In genomic region chr6:157557541-157557940, GRCh38 we compare ENCODE assay signal across 11 cellular contexts.
DNase-seq lines count a peak whose midpoint lies in the region; ATAC-seq and TF ChIP-seq lines count a peak whose summit lies in the region.
"Had no signal": no experiment of that assay in that cellular context is flagged by ENCODE, and none has a peak within 500 bp of the region (broad histone marks: within the 10 kb centered on the region; RNA-seq: fewer than 3 reads in every experiment).

No MANE protein-coding gene starts in this region.

- peak; percentile 91 for DNase-seq in GM12865 (ENCODE audit: low read depth)
- DNase-seq in Peyer's patch, result peak in 2 of 3 donors; percentile 52 to 73
- no peak for DNase-seq in stimulated activated naive CD4-positive, alpha-beta T cell treated with Interleukin-2 at 50 U/mL for 16 hours (lab: John Stamatoyannopoulos, UW)
- no peak for DNase-seq in pons (ENCODE audit: low spot score)
- no peak for DNase-seq in GM23338 (ENCODE audit: low spot score)
- DNase-seq in DMS53 (lab: John Stamatoyannopoulos, UW), result no peak
- DNase-seq: GOT3, NCI-H748 treated with DMSO at 0.1 percent for 48 hours had no signal

- TF ChIP-seq POLR2A in Peyer's patch (IDR thresholded peaks at IDR 0.05), result no peak

- peaks cover 45% of the 10 kb centered on the region for H3K4me1 Mint-ChIP-seq in GM23338

- TF ChIP-seq CTCF in GM12865 (IDR thresholded peaks at IDR 0.05; ENCODE audit: insufficient read depth, low read depth, low read length, missing control alignments) (no peak), Peyer's patch (IDR thresholded peaks at IDR 0.05) (no peak), GM23338 (conservative IDR thresholded peaks at IDR 0.05; ENCODE audit: low read depth in 2 of 2) (no peak)

- H3F3A ChIP-seq in GM23338 (replicated peaks; ENCODE audit: low read depth), result peaks cover 14% of the 10 kb centered on the region

- H3K9me2 ChIP-seq in GM23338 (ENCODE audit: insufficient read depth), result peaks cover 3% of the 10 kb centered on the region; the same call in 1 of the 2 replicates

- H3K4me2 ChIP-seq in GM23338, result no peak overlapping the region

- no peaks in the 10 kb centered on the region for H3K9me3 ChIP-seq in Peyer's patch
- H3K9me3 ChIP-seq: tibial nerve had no signal

- ATAC-seq in GM19455 (IDR thresholded peaks at IDR 0.05; ENCODE audit: unreplicated experiment) (peak; percentile 55), HG03064 (IDR thresholded peaks at IDR 0.05; ENCODE audit: low read depth, unreplicated experiment) (peak; percentile 40), GM23338 (no peak)

- no peaks in the 10 kb centered on the region for H3K36me3 ChIP-seq in Peyer's patch
- no peaks in the 10 kb centered on the region for H3K36me3 ChIP-seq in GM23338 (ENCODE audit: insufficient read depth)

- peaks cover 0 to 37% (median 18%) of the 10 kb centered on the region in 4 donors for H3K4me1 ChIP-seq in Peyer's patch
- H3K4me1 ChIP-seq in GM23338 (ENCODE audit: insufficient read depth), result peaks cover 28% of the 10 kb centered on the region

- H3K9me3 Mint-ChIP-seq in GM23338, result no peaks in the 10 kb centered on the region; the same call in 2 of the 3 replicates

- H3K27me3 ChIP-seq in Peyer's patch, result no peaks in the 10 kb centered on the region
- H3K27me3 ChIP-seq in GM23338 (ENCODE audit: insufficient read depth), result no peaks in the 10 kb centered on the region
- H3K27me3 ChIP-seq: tibial nerve had no signal

- peaks cover 4% of the 10 kb centered on the region for H3K27me3 Mint-ChIP-seq in GM23338 (ENCODE audit: insufficient read depth, low read depth, poor library complexity)

- H2AFZ ChIP-seq in GM23338, result no peak overlapping the region

- H4K20me1 ChIP-seq in GM23338 (replicated peaks; ENCODE audit: insufficient read depth), result no peaks in the 10 kb centered on the region

- H3K4me3 Mint-ChIP-seq in GM23338, result no peak overlapping the region

- no peak overlapping the region for H3K27ac Mint-ChIP-seq in GM23338

- H3K4me3 ChIP-seq in GM12865 (ENCODE audit: low read depth, low read length) (no peak overlapping the region), Peyer's patch (no peak overlapping the region), GM23338 (no peak overlapping the region)
- H3K4me3 ChIP-seq: tibial nerve had no signal

- no peaks in the 10 kb centered on the region for H3K79me2 ChIP-seq in GM23338 (replicated peaks; ENCODE audit: insufficient read depth)

- H3K36me3 Mint-ChIP-seq in GM23338 (ENCODE audit: low read depth), result no peaks in the 10 kb centered on the region

- H3K27ac ChIP-seq in Peyer's patch (peak overlapping the region in 3 of 4 donors; percentile 28 to 78 (median 59)), GM23338 (ENCODE audit: low read depth) (no peak overlapping the region)

TF ChIP-seq in GM23338, 12 proteins besides CTCF, POLR2A, EP300 and RAD21:
- TF ChIP-seq ZNF462 (CRISPR knock-in tag; IDR thresholded peaks at IDR 0.05), result no peak
- TF ChIP-seq REST (IDR thresholded peaks at IDR 0.05; ENCODE audit: unreplicated experiment), result no peak
- TF ChIP-seq CREB1 (CRISPR knock-in tag; IDR thresholded peaks at IDR 0.05; ENCODE audit: low read depth), result no peak
- no peak for TF ChIP-seq JUNB (IDR thresholded peaks at IDR 0.05; ENCODE audit: unreplicated experiment)
- no peak for TF ChIP-seq ETS1 (IDR thresholded peaks at IDR 0.05)
- TF ChIP-seq STAT1 (IDR thresholded peaks at IDR 0.05; ENCODE audit: unreplicated experiment), result no peak

Comparison
In these comparisons a context has a peak if more than half of its experiments do, and no peak if none do; other contexts are left out.
1. DNase-seq: peak in GM12865 (single experiment) and Peyer's patch (2 of 3); none in stimulated activated naive CD4-positive, alpha-beta T cell treated with Interleukin-2 at 50 U/mL for 16 hours (single experiment), pons (single experiment), GM23338 (single experiment) and DMS53 (single experiment).